In the genomic region with DNA sequence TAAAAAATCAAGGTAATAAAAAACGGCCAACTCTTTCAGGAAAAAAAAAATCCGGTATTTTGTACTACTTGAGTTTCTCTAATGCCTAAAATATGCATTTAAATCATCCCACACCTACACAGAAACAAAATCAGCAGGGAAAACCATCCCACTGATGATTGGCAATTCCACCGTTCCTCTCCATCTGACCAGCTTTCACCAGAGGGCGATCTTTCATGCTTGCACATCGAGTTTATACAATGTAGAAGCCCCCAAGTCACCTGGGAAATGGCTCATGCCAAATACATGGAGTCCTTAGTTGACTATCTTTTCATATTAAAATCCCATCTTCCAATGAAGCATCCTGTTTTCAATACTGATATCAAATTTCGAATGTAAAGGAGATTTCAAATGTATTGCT, we compare ENCODE assay signal across 14 cellular contexts.
DNase-seq lines count a peak whose midpoint lies in the region; ATAC-seq, FAIRE-seq and TF ChIP-seq lines count a peak whose summit lies in the region.
"Had no signal": no experiment of that assay in that cellular context is flagged by ENCODE, and none has a peak within 500 bp of the region (broad histone marks: within the 10 kb centered on the region; RNA-seq: fewer than 3 reads in every experiment).

No MANE protein-coding gene starts in this region.

- no peak for TF ChIP-seq POLR2A in NB4 (IDR thresholded peaks at IDR 0.05; ENCODE audit: extremely low read depth, insufficient read length)

- intact Hi-C loops in pancreas (cut with DNase I): no loop called here

- no peaks in the 10 kb centered on the region for H3K36me3 ChIP-seq in pancreas

- 38 to 48% methylated on average over 6 of the region's 6 CpGs for WGBS in pancreas, 2 donors

- FAIRE-seq in pancreas (lab: Jason Lieb, UNC): peak; percentile 92
- FAIRE-seq: endothelial cell of umbilical vein, RCC 7860 had no signal

- H3K4me3 ChIP-seq in NB4 (ENCODE audit: low read depth, low read length) (no peak overlapping the region), choroid plexus epithelial cell (ENCODE audit: low read depth, low read length) (no peak overlapping the region), pancreas (no peak overlapping the region)
- H3K4me3 ChIP-seq: testis had no signal

- DNase-seq in NCI-H146 (lab: John Stamatoyannopoulos, UW): peak; percentile 0
- no peak for DNase-seq in NCI-H146 treated with DMSO at 0.1 percent for 48 hours (lab: John Stamatoyannopoulos, UW; ENCODE audit: unreplicated experiment)
- peak; percentile 3 for DNase-seq in NB4 (ENCODE audit: low read depth)
- DNase-seq in choroid plexus epithelial cell (ENCODE audit: low read depth): peak; percentile 5
- no peak for DNase-seq in pancreas
- no peak for DNase-seq in NCI-H774 (lab: John Stamatoyannopoulos, UW)
- DNase-seq: aorta, NCI-H1417 treated with DMSO at 0.1 percent for 48 hours, testis had no signal

- no peak overlapping the region for H3K27ac ChIP-seq in pancreas
- H3K27ac ChIP-seq: testis had no signal

- no peaks in the 10 kb centered on the region for H3K4me1 ChIP-seq in pancreas
- H3K4me1 ChIP-seq: testis had no signal

- ATAC-seq in pancreas (no peak), HG03097 (IDR thresholded peaks at IDR 0.05; ENCODE audit: low FRiP score, unreplicated experiment) (no peak), HG02852 (IDR thresholded peaks at IDR 0.05; ENCODE audit: unreplicated experiment) (no peak)
- ATAC-seq: sciatic nerve had no signal

- no peak for TF ChIP-seq CTCF in NB4 (IDR thresholded peaks at IDR 0.05; ENCODE audit: low read depth, low read length)
- peak; percentile 55 for TF ChIP-seq CTCF in choroid plexus epithelial cell (conservative IDR thresholded peaks at IDR 0.05; ENCODE audit: low read depth, low read length)
- TF ChIP-seq CTCF in pancreas (IDR thresholded peaks at IDR 0.05): no peak

- no peaks in the 10 kb centered on the region for H3K9me3 ChIP-seq in pancreas
- H3K9me3 ChIP-seq: testis had no signal

- H3K27me3 ChIP-seq in pancreas: peaks cover 0 to 8% (median 0%) of the 10 kb centered on the region in 4 donors
- H3K27me3 ChIP-seq: testis had no signal

Comparison
In these comparisons a context has a peak if more than half of its experiments do, and no peak if none do; other contexts are left out.
1. DNase-seq: peak in NCI-H146 (single experiment), NB4 (single experiment) and choroid plexus epithelial cell (single experiment); none in NCI-H146 treated with DMSO at 0.1 percent for 48 hours (single experiment), pancreas (0 of 6) and NCI-H774 (single experiment).